8 cellular contexts compared by ENCODE assay signal in the genomic region with DNA sequence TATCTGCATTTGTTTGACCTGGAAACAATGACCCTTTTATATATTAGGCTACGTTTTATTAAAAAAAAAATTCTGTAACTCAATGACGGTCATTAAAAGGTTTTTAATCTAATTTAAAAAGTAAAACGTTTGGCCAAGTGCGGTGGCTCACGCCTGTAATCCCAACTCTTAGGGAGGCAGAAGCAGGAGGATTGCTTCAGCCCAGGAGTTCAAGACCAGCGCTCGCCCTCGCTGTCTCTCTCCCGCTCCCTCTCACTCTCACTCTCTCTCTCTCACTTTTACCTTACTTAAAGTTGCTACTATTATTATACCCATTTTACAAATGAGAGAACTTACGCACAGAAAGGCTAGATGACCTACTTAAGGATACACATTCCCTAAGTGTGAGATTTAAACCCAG. TPM values are rescaled to one million over a fixed set of nuclear protein-coding genes. Genes with fewer than 3 reads are reported as not detected.
A peak's percentile ranks its signal among the peaks of the same experiment; 100 is the strongest.
DNase-seq lines count a peak whose midpoint lies in the region; ATAC-seq and TF ChIP-seq lines count a peak whose summit lies in the region.

No MANE protein-coding gene starts in this region.

- H3K36me3 ChIP-seq in smooth muscle cell (ENCODE audit: low read depth): no peaks in the 10 kb centered on the region

- H4K20me1 ChIP-seq in smooth muscle cell (ENCODE audit: low read depth): no peaks in the 10 kb centered on the region

- no peak for DNase-seq in HFF-Myc (ENCODE audit: extremely low read depth, low read depth)
- DNase-seq in right cardiac atrium: no peak
- DNase-seq in smooth muscle cell (lab: John Stamatoyannopoulos, UW; ENCODE audit: unreplicated experiment): no peak
- no peak for DNase-seq in caudate nucleus (lab: John Stamatoyannopoulos, UW)

- intact Hi-C loops in right cardiac atrium (cut with DNase I): no loop called here

- ATAC-seq in right cardiac atrium (no peak), GM18519 (IDR thresholded peaks at IDR 0.05; ENCODE audit: low FRiP score, unreplicated experiment) (no peak), HG03378 (IDR thresholded peaks at IDR 0.05; ENCODE audit: unreplicated experiment) (no peak), GM21737 (IDR thresholded peaks at IDR 0.05; ENCODE audit: unreplicated experiment) (no peak)

- TF ChIP-seq CTCF in HFF-Myc (IDR thresholded peaks at IDR 0.05; ENCODE audit: low read depth, low read length, missing control alignments) (no peak), WI38 (IDR thresholded peaks at IDR 0.05; ENCODE audit: low read depth, low read length) (no peak), smooth muscle cell (IDR thresholded peaks at IDR 0.05; ENCODE audit: borderline replicate concordance, insufficient read depth, poor library complexity, severe bottlenecking) (no peak)

- H3K4me3 ChIP-seq in HFF-Myc (replicated peaks; ENCODE audit: low read depth, low read length) (peak overlapping the region; percentile 98), WI38 (ENCODE audit: low read depth, low read length) (peak overlapping the region; percentile 92), right cardiac atrium (ENCODE audit: low read length) (peak overlapping the region; percentile 78), smooth muscle cell (peak overlapping the region; percentile 84)

- H3K4me1 ChIP-seq in right cardiac atrium (ENCODE audit: control insufficient read depth, insufficient read depth, low read length) (no peaks in the 10 kb centered on the region), smooth muscle cell (ENCODE audit: low read depth) (peaks cover 16% of the 10 kb centered on the region)

- H3K9me3 ChIP-seq in right cardiac atrium (ENCODE audit: control insufficient read depth, low read length) (no peaks in the 10 kb centered on the region), smooth muscle cell (replicated peaks; ENCODE audit: low read depth) (no peaks in the 10 kb centered on the region)

- 50% methylated on average over 10 of the region's 10 CpGs for WGBS in right cardiac atrium
- 32% methylated on average over 10 of the region's 10 CpGs for WGBS in smooth muscle cell (ENCODE audit: low lambda C conversion rate)

- H3K27ac ChIP-seq in right cardiac atrium (ENCODE audit: low read length) (peak overlapping the region; percentile 46), smooth muscle cell (ENCODE audit: low read depth) (peak overlapping the region; percentile 71), caudate nucleus (ENCODE audit: low read depth, low read length) (no peak overlapping the region)

- peak overlapping the region; percentile 67 for H3K9ac ChIP-seq in smooth muscle cell (ENCODE audit: low read depth)

- H3K4me2 ChIP-seq in smooth muscle cell: peak overlapping the region; percentile 92

- peak overlapping the region; percentile 100 for H2AFZ ChIP-seq in smooth muscle cell (ENCODE audit: low read depth)

- H3K27me3 ChIP-seq in right cardiac atrium (ENCODE audit: control insufficient read depth, insufficient read depth): no peaks in the 10 kb centered on the region
- no peaks in the 10 kb centered on the region for H3K27me3 ChIP-seq in smooth muscle cell (ENCODE audit: low read depth)

- H3K79me2 ChIP-seq in smooth muscle cell (ENCODE audit: low read depth): peaks cover 9% of the 10 kb centered on the region

- no peaks in the 10 kb centered on the region for H3F3A ChIP-seq in smooth muscle cell (ENCODE audit: low read depth)

RNA-seq across cellular contexts. Expression of a gene that starts 0.8 kb away (rescaled TPM):
- 10 to 100 TPM; 10.2 to 14.5 (median 13.1) TPM for total RNA-seq in right cardiac atrium
- polyA plus RNA-seq in right cardiac atrium: 19.1 TPM
- total RNA-seq in smooth muscle cell: 12.2 and 30.1 TPM in 2 replicates
- 17.4 and 18.7 TPM in 2 replicates for polyA plus RNA-seq in smooth muscle cell
